Comparison of ENCODE assay signal across 14 cellular contexts in the genomic region with DNA sequence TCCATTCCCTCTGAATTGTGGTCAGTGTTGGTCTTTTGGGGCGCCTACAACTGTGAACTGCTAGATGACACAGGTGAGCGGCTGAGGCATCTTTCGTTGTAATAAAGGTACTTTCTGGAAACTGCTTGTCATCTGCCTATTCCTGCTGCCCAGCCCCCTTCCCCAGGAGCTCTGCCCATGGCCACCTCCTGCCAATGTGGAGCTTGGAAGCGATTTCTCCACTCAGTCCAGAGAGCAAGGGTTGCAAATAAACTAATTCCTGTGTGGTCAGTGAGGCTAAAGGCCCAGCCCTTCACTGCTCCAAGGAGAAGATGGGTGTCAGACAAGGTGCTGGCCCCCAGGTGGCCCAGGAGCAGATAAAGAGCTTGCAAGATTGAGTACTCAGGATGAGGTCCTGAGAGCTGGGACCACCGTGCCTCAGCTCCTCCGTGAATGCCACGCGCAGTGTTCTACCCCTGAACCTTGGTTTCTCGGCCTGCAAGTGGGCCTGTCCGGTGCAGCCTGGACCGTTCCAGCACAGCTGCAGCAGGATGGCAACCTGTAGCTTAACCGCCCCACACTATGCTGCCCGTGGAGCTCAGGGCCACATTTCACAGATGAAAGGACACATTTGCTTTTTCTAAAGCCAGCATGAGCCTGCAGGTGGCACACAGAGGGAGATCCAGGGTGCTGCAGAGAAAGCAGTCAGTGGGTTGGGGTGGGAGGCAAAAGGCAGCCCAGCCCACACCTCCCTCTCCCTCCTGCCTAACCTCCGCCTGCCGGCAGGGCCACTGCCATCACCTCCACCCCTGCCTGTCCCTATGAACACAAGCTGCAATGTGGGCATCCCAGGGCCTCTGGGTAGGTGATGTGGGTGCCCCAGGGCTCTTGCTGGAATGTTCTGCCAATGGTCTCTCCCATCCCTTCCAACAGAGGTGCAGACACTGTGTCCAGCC.
"Had no signal": no experiment of that assay in that cellular context is flagged by ENCODE, and none has a peak within 500 bp of the region (broad histone marks: within the 10 kb centered on the region; RNA-seq: fewer than 3 reads in every experiment).

No MANE protein-coding gene starts in this region.

- H3K79me2 ChIP-seq: hepatocyte had no signal

- H3K4me1 Mint-ChIP-seq: central memory CD8-positive, alpha-beta T cell had no signal

- H2AFZ ChIP-seq: hepatocyte had no signal

- H3K36me3 ChIP-seq: adrenal gland, gastroesophageal sphincter, tibial nerve had no signal

- H3K9me3 ChIP-seq: adrenal gland, gastroesophageal sphincter, tibial nerve had no signal

- H3K4me3 ChIP-seq: adrenal gland, gastroesophageal sphincter, hepatocyte, tibial nerve had no signal

- H3K27ac ChIP-seq: adrenal gland, epithelial cell of prostate, gastroesophageal sphincter, hepatocyte, tibial nerve had no signal

- H3K36me3 Mint-ChIP-seq: activated CD4-positive, alpha-beta memory T cell treated with anti-CD3 and anti-CD28 coated beads for 36 hours had no signal

- H3K9me3 Mint-ChIP-seq: activated CD4-positive, alpha-beta memory T cell treated with anti-CD3 and anti-CD28 coated beads for 36 hours; activated naive CD4-positive, alpha-beta T cell treated with anti-CD3 and anti-CD28 coated beads for 36 hours; central memory CD8-positive, alpha-beta T cell had no signal

- H3K27ac Mint-ChIP-seq: activated CD4-positive, alpha-beta memory T cell treated with anti-CD3 and anti-CD28 coated beads for 36 hours; activated naive CD4-positive, alpha-beta T cell treated with anti-CD3 and anti-CD28 coated beads for 36 hours had no signal

- DNase-seq: activated CD4-positive, alpha-beta memory T cell treated with anti-CD3 and anti-CD28 coated beads for 36 hours; activated CD4-positive, alpha-beta T cell treated with anti-CD3 and anti-CD28 coated beads for 1 hour; activated naive CD4-positive, alpha-beta T cell treated with anti-CD3 and anti-CD28 coated beads for 36 hours; adrenal gland; cortex of kidney; effector CD8-positive, alpha-beta T cell; kidney glomerular epithelial cell; stimulated activated CD4-positive, alpha-beta T cell treated with anti-CD3 and anti-CD28 coated beads, Interleukin-15, amount 100 ng/mL, for 24 hours; T-helper 9 cell had no signal

- H3K4me1 ChIP-seq: adrenal gland, gastroesophageal sphincter, tibial nerve had no signal

- H3K4me3 Mint-ChIP-seq: activated CD4-positive, alpha-beta memory T cell treated with anti-CD3 and anti-CD28 coated beads for 36 hours; activated naive CD4-positive, alpha-beta T cell treated with anti-CD3 and anti-CD28 coated beads for 36 hours; central memory CD8-positive, alpha-beta T cell had no signal

- H3K4me2 ChIP-seq: hepatocyte had no signal
